In genomic region chr16:81237942-81238295, GRCh38 we compare ENCODE assay signal across 2 cellular contexts.
TF ChIP-seq lines count a peak whose summit lies in the region.

No MANE protein-coding gene starts in this region.

TF ChIP-seq in GM23338, 12 proteins besides CTCF, POLR2A, EP300 and RAD21:
- TF ChIP-seq EZH2phosphoT487 (IDR thresholded peaks at IDR 0.05; ENCODE audit: unreplicated experiment) = no peak
- no peak for TF ChIP-seq EZH2 (IDR thresholded peaks at IDR 0.05; ENCODE audit: low read depth, unreplicated experiment)
- no peak for TF ChIP-seq ZNF331 (CRISPR knock-in tag; IDR thresholded peaks at IDR 0.05; ENCODE audit: low read depth)
- TF ChIP-seq STAT1 (IDR thresholded peaks at IDR 0.05; ENCODE audit: unreplicated experiment) = no peak
TF ChIP-seq in GM23338: peak in this region for 0.

TF ChIP-seq in K562, 482 proteins besides CTCF, POLR2A, EP300 and RAD21:
- TF ChIP-seq ZEB2 (IDR thresholded peaks at IDR 0.05) (no peak), SMAD3 (CRISPR knock-in tag; conservative IDR thresholded peaks at IDR 0.05) (no peak), ZKSCAN8 (CRISPR knock-in tag; IDR thresholded peaks at IDR 0.05) (no peak), CBX8 (IDR thresholded peaks at IDR 0.05; ENCODE audit: borderline replicate concordance, extremely low read depth, low read depth, low read length, poor library complexity, severe bottlenecking) (peak; percentile 97), CBX2 (IDR thresholded peaks at IDR 0.05; ENCODE audit: insufficient read depth, low read length, poor library complexity, severe bottlenecking) (peak; percentile 98), ZNF274 (IDR thresholded peaks at IDR 0.05; ENCODE audit: borderline replicate concordance, low read depth, low read length) (no peak), MYBL2 (IDR thresholded peaks at IDR 0.05; ENCODE audit: low read depth) (no peak), MYBL2 (CRISPR knock-in tag; IDR thresholded peaks at IDR 0.05; ENCODE audit: borderline replicate concordance) (no peak)
